Comparison of ENCODE assay signal across 22 cellular contexts in the genomic region with DNA sequence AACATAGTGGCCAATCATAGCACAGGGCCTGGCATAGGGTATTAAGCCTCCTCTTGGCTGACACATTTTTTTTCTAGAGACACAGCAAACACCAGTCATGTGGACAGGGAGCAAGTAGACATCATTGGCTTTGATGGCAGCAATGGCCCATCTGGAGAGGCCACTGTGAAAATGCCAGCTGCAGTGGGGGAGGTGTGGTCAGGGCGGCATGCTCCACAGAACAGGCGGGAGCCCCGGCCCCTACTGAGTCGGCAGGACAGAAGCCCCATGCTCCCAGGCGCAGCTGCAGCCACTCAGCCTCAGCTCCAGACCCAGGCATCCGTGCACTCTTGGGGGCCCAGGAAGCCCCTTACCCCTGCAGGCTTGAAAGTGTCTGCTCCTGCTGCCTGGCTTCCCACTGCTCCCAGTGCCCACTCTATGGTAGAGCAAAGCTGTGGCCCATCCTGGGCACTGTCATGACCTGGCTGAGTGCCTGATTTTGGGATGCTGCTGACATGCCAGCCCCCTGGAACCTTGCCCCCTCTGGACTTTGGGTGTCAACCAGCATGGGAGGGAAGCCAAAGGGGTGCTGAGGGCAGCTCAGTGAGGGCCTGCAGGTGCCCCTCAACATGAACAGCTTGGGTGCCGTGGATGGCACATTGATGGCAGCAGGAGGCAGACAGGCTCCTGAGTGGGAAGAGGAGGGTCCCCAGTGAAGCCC. TPM values are rescaled to one million over a fixed set of nuclear protein-coding genes. Genes with fewer than 3 reads are reported as not detected.
DNase-seq lines count a peak whose midpoint lies in the region; ATAC-seq, FAIRE-seq and TF ChIP-seq lines count a peak whose summit lies in the region.
"Had no signal": no experiment of that assay in that cellular context is flagged by ENCODE, and none has a peak within 500 bp of the region (broad histone marks: within the 10 kb centered on the region; RNA-seq: fewer than 3 reads in every experiment).

No MANE protein-coding gene starts in this region.

- H3K36me3 Mint-ChIP-seq in activated naive CD8-positive, alpha-beta T cell treated with anti-CD3 and anti-CD28 coated beads, Interleukin-2, amount 10 ng/mL, durations not matched to agents 7 days and 5 days: peaks cover 13% of the 10 kb centered on the region
- peaks cover 6% of the 10 kb centered on the region for H3K36me3 Mint-ChIP-seq in activated naive CD8-positive, alpha-beta T cell treated with anti-CD3 and anti-CD28 coated beads, Interleukin-2, amount 50 U/mL, for 24 hours (ENCODE audit: low read depth)
- H3K36me3 Mint-ChIP-seq in T-helper 17 cell (ENCODE audit: low read depth) (peaks cover 7% of the 10 kb centered on the region), mesothelial cell of epicardium (no peaks in the 10 kb centered on the region)

- no peaks in the 10 kb centered on the region for H3K4me1 ChIP-seq in Peyer's patch
- H3K4me1 ChIP-seq: foreskin keratinocyte, HAP-1, left lung, uterus had no signal

- H3K9me3 ChIP-seq in T-helper 17 cell (ENCODE audit: control insufficient read depth, low read length, poor library complexity, severe bottlenecking) (peaks cover 4% of the 10 kb centered on the region), Peyer's patch (peaks cover 0 to 8% (median 0%) of the 10 kb centered on the region in 4 donors)
- H3K9me3 ChIP-seq: mucosa of descending colon, uterus had no signal

- H3K27ac Mint-ChIP-seq in activated naive CD8-positive, alpha-beta T cell treated with anti-CD3 and anti-CD28 coated beads, Interleukin-2, amount 10 ng/mL, durations not matched to agents 7 days and 5 days: peak overlapping the region; percentile 58
- H3K27ac Mint-ChIP-seq in activated naive CD8-positive, alpha-beta T cell treated with anti-CD3 and anti-CD28 coated beads, Interleukin-2, amount 50 U/mL, for 24 hours: no peak overlapping the region
- peak overlapping the region; percentile 57 for H3K27ac Mint-ChIP-seq in T-helper 17 cell
- no peak overlapping the region for H3K27ac Mint-ChIP-seq in mesothelial cell of epicardium

- no peak for ATAC-seq in activated naive CD8-positive, alpha-beta T cell treated with anti-CD3 and anti-CD28 coated beads, Interleukin-2, amount 10 ng/mL, durations not matched to agents 7 days and 5 days (ENCODE audit: low read depth)
- ATAC-seq in activated naive CD8-positive, alpha-beta T cell treated with anti-CD3 and anti-CD28 coated beads, Interleukin-2, amount 50 U/mL, for 24 hours: no peak
- no peak for ATAC-seq in T-helper 17 cell
- ATAC-seq: foreskin keratinocyte, left lung, mucosa of descending colon, sciatic nerve had no signal

- TF ChIP-seq CTCF in Peyer's patch (IDR thresholded peaks at IDR 0.05) (no peak), mesothelial cell of epicardium (IDR thresholded peaks at IDR 0.05; ENCODE audit: unreplicated experiment) (no peak), D721Med (IDR thresholded peaks at IDR 0.05; ENCODE audit: insufficient read depth, missing control alignments) (no peak)

- H3K27ac ChIP-seq in Peyer's patch: no peak overlapping the region
- H3K27ac ChIP-seq: foreskin keratinocyte, left lung, uterus had no signal

- no peak for FAIRE-seq in D721Med (lab: Jason Lieb, UNC)
- FAIRE-seq: GM12892 had no signal

- peaks cover 20% of the 10 kb centered on the region for H3K9me3 Mint-ChIP-seq in activated naive CD8-positive, alpha-beta T cell treated with anti-CD3 and anti-CD28 coated beads, Interleukin-2, amount 10 ng/mL, durations not matched to agents 7 days and 5 days
- H3K9me3 Mint-ChIP-seq in activated naive CD8-positive, alpha-beta T cell treated with anti-CD3 and anti-CD28 coated beads, Interleukin-2, amount 50 U/mL, for 24 hours: peaks cover 19% of the 10 kb centered on the region
- H3K9me3 Mint-ChIP-seq in mesothelial cell of epicardium: peaks cover 35% of the 10 kb centered on the region

- no peak for TF ChIP-seq POLR2A in Peyer's patch (IDR thresholded peaks at IDR 0.05)

- H3K4me1 Mint-ChIP-seq in activated naive CD8-positive, alpha-beta T cell treated with anti-CD3 and anti-CD28 coated beads, Interleukin-2, amount 10 ng/mL, durations not matched to agents 7 days and 5 days: peaks cover 32% of the 10 kb centered on the region
- H3K4me1 Mint-ChIP-seq in activated naive CD8-positive, alpha-beta T cell treated with anti-CD3 and anti-CD28 coated beads, Interleukin-2, amount 50 U/mL, for 24 hours: peaks cover 42% of the 10 kb centered on the region
- peaks cover 32% of the 10 kb centered on the region for H3K4me1 Mint-ChIP-seq in T-helper 17 cell
- peaks cover 18% of the 10 kb centered on the region for H3K4me1 Mint-ChIP-seq in mesothelial cell of epicardium

- no peaks in the 10 kb centered on the region for H3K36me3 ChIP-seq in Peyer's patch
- H3K36me3 ChIP-seq: HAP-1, left lung, uterus had no signal

- no peaks in the 10 kb centered on the region for H3K27me3 ChIP-seq in Peyer's patch
- H3K27me3 ChIP-seq: foreskin keratinocyte, left lung, uterus had no signal

- no peak overlapping the region for H3K4me3 ChIP-seq in Peyer's patch
- H3K4me3 ChIP-seq: HAP-1, left lung, mucosa of descending colon, uterus had no signal

- no peak overlapping the region for H3K4me3 Mint-ChIP-seq in activated naive CD8-positive, alpha-beta T cell treated with anti-CD3 and anti-CD28 coated beads, Interleukin-2, amount 10 ng/mL, durations not matched to agents 7 days and 5 days
- H3K4me3 Mint-ChIP-seq in activated naive CD8-positive, alpha-beta T cell treated with anti-CD3 and anti-CD28 coated beads, Interleukin-2, amount 50 U/mL, for 24 hours: no peak overlapping the region
- H3K4me3 Mint-ChIP-seq in T-helper 17 cell: peak overlapping the region; percentile 70
- no peak overlapping the region for H3K4me3 Mint-ChIP-seq in mesothelial cell of epicardium

- POLR2A ChIA-PET in activated naive CD8-positive, alpha-beta T cell treated with anti-CD3 and anti-CD28 coated beads, Interleukin-2, amount 10 ng/mL, durations not matched to agents 7 days and 5 days (lab: Charles Lee): no interaction called here

- H3K27me3 Mint-ChIP-seq in activated naive CD8-positive, alpha-beta T cell treated with anti-CD3 and anti-CD28 coated beads, Interleukin-2, amount 10 ng/mL, durations not matched to agents 7 days and 5 days: peaks cover 3% of the 10 kb centered on the region
- H3K27me3 Mint-ChIP-seq in activated naive CD8-positive, alpha-beta T cell treated with anti-CD3 and anti-CD28 coated beads, Interleukin-2, amount 50 U/mL, for 24 hours: no peaks in the 10 kb centered on the region
- H3K27me3 Mint-ChIP-seq in T-helper 17 cell (no peaks in the 10 kb centered on the region), mesothelial cell of epicardium (ENCODE audit: low read depth) (peaks cover 3% of the 10 kb centered on the region)

- DNase-seq in activated naive CD8-positive, alpha-beta T cell treated with anti-CD3 and anti-CD28 coated beads, Interleukin-2, amount 10 ng/mL, durations not matched to agents 7 days and 5 days: no peak
- no peak for DNase-seq in activated naive CD8-positive, alpha-beta T cell treated with anti-CD3 and anti-CD28 coated beads, Interleukin-2, amount 50 U/mL, for 24 hours
- DNase-seq in T-helper 17 cell: no peak
- DNase-seq in midbrain (lab: John Stamatoyannopoulos, UW): peak; percentile 39
- DNase-seq in Peyer's patch: no peak
- no peak for DNase-seq in NCI-H1417 treated with DMSO at 0.1 percent for 48 hours (lab: John Stamatoyannopoulos, UW)
- DNase-seq in mesothelial cell of epicardium (ENCODE audit: low spot score in 2 of 2, unreplicated experiment in 2 of 2): no peak
- no peak for DNase-seq in D721Med (ENCODE audit: insufficient read length, low spot score)
- DNase-seq: activated CD8-positive, alpha-beta memory T cell treated with anti-CD3 and anti-CD28 coated beads, Interleukin-2, amount 50 U/mL, for 4 hours; activated naive CD4-positive, alpha-beta T cell; cortex of kidney; foreskin keratinocyte; GF-D8; left lung; mucosa of descending colon; NCI-H187 treated with DMSO at 0.1 percent for 48 hours; SIG-M5; T-helper 9 cell; uterus had no signal

RNA-seq across cellular contexts. Expression of gene UBE2F, which starts 23.3 kb away (rescaled TPM):
- total RNA-seq in activated naive CD8-positive, alpha-beta T cell treated with anti-CD3 and anti-CD28 coated beads, Interleukin-2, amount 10 ng/mL, durations not matched to agents 7 days and 5 days: 10 to 100 TPM; 49.0 to 49.8 TPM
- total RNA-seq in T-helper 17 cell (10 to 100 TPM; 34.6 to 40.3 TPM), Peyer's patch (10 to 100 TPM; 21.5 to 67.7 (median 50.3) TPM), mesothelial cell of epicardium (31.9 to 36.4 TPM (median 33.4 TPM) in 3 replicates)

Comparison
In these comparisons a context has a peak if more than half of its experiments do, and no peak if none do; other contexts are left out.
1. H3K27ac Mint-ChIP-seq: peak in activated naive CD8-positive, alpha-beta T cell treated with anti-CD3 and anti-CD28 coated beads, Interleukin-2, amount 10 ng/mL, durations not matched to agents 7 days and 5 days (single experiment) and T-helper 17 cell (single experiment); none in activated naive CD8-positive, alpha-beta T cell treated with anti-CD3 and anti-CD28 coated beads, Interleukin-2, amount 50 U/mL, for 24 hours (single experiment) and mesothelial cell of epicardium (single experiment).